In the genomic region with DNA sequence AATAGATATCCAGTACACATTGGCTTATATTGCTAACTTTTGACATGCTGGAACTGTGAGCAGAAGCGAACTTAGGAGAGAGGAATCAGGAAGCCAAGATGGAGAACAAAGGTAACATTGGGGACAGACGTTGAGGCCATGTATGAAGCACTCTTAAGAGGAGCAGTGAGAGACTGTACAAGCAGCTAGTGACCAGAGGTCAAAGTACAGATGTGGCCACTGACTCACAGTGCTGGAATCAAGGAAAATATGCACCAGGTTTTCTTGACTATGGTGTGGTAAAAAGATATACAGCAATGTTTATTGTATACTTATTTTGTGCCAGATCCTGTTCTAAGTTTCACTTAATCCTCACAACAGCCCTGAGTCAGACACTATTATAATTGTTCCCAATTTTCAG, we compare ENCODE assay signal across 1 cellular context.
TF ChIP-seq lines count a peak whose summit lies in the region.

No MANE protein-coding gene starts in this region.

TF ChIP-seq in GM12878, 131 proteins besides CTCF, POLR2A, EP300 and RAD21 (continued from another document):
- no peak for TF ChIP-seq USF1 (IDR thresholded peaks at IDR 0.05; ENCODE audit: borderline replicate concordance, extremely low read length, insufficient read depth, low read depth, low read length)
- no peak for TF ChIP-seq POLR2AphosphoS2 (IDR thresholded peaks at IDR 0.05; ENCODE audit: low read depth, low read length)
